ENCODE assay signal across 7 cellular contexts in genomic region chr4:5711479-5712184, GRCh38. TPM values are rescaled to one million over a fixed set of nuclear protein-coding genes. Genes with fewer than 3 reads are reported as not detected.
DNase-seq lines count a peak whose midpoint lies in the region; ATAC-seq, FAIRE-seq and TF ChIP-seq lines count a peak whose summit lies in the region.

No MANE protein-coding gene starts in this region.

- H3K4me3 ChIP-seq in PC-9 (peak overlapping the region; percentile 50; the same call in 1 of the 2 replicates), endothelial cell of umbilical vein (replicated peaks in 1 of 3; ENCODE audit: insufficient read depth in 1 of 3, low read depth in 1 of 3, low read length in 3 of 3) (peak overlapping the region; percentile 5 to 52 (median 41)), neural cell (ENCODE audit: low read length) (peak overlapping the region; percentile 51)

- peaks cover 3% of the 10 kb centered on the region; the same call in 1 of the 2 replicates for H3F3A ChIP-seq in PC-9 (ENCODE audit: insufficient read depth, low read depth)
- no peaks in the 10 kb centered on the region for H3F3A ChIP-seq in neural cell (ENCODE audit: insufficient read depth, low read length, poor library complexity, severe bottlenecking)

- peak; percentile 76 for FAIRE-seq in endothelial cell of umbilical vein (lab: Jason Lieb, UNC)

- dilution Hi-C loops in endothelial cell of umbilical vein (cut with MboI; ENCODE audit: extremely low pct_ligation_motif_present, low sequenced_read_pairs), result no loop called here

- CTCF ChIA-PET in PC-9 (lab: Charles Lee) (no interaction called here), endothelial cell of umbilical vein (lab: Charles Lee) (interaction anchor here (1.4 to 2.8 kb wide), 2 partner anchors 43 to 79 kb away, joined by 5 to 9 read pairs; no protein-coding TSS in a partner anchor)

- H3K36me3 ChIP-seq in PC-9 (ENCODE audit: low read depth), result no peaks in the 10 kb centered on the region
- H3K36me3 ChIP-seq in endothelial cell of umbilical vein (ENCODE audit: control insufficient read depth in 2 of 2, extremely low read depth in 1 of 2, insufficient read depth in 2 of 2, low read length in 2 of 2), result no peaks in the 10 kb centered on the region
- no peaks in the 10 kb centered on the region for H3K36me3 ChIP-seq in neural cell (ENCODE audit: insufficient read depth, low read length)

- DNase-seq in PC-9 (no peak), endothelial cell of umbilical vein (ENCODE audit: low read depth, low spot score) (peak; percentile 43), cerebellar nuclear complex (lab: John Stamatoyannopoulos, UW) (no peak)

- peak overlapping the region; percentile 67; the same call in 1 of the 2 replicates for H2AFZ ChIP-seq in PC-9
- peak overlapping the region; percentile 27 for H2AFZ ChIP-seq in endothelial cell of umbilical vein (ENCODE audit: low read depth, low read length)
- H2AFZ ChIP-seq in neural cell (ENCODE audit: low read depth, low read length), result no peak overlapping the region

- H3K9ac ChIP-seq in endothelial cell of umbilical vein (replicated peaks; ENCODE audit: extremely low read depth, insufficient read depth, low read length) (peak overlapping the region; percentile 54), neural cell (ENCODE audit: low read length) (no peak overlapping the region)

- no peaks in the 10 kb centered on the region for H4K20me1 ChIP-seq in PC-9 (ENCODE audit: insufficient read depth)
- H4K20me1 ChIP-seq in endothelial cell of umbilical vein (replicated peaks; ENCODE audit: control insufficient read depth, extremely low read depth, insufficient read depth, low read length), result no peaks in the 10 kb centered on the region
- no peaks in the 10 kb centered on the region for H4K20me1 ChIP-seq in neural cell (ENCODE audit: insufficient read depth)

- no peaks in the 10 kb centered on the region for H3K9me2 ChIP-seq in PC-9 (ENCODE audit: insufficient read depth)
- no peaks in the 10 kb centered on the region for H3K9me2 ChIP-seq in neural cell (ENCODE audit: insufficient read depth, low read length)

- TF ChIP-seq POLR2A in endothelial cell of umbilical vein (IDR thresholded peaks at IDR 0.05; ENCODE audit: low read depth, low read length), result no peak

- intact Hi-C loops in PC-9 (cut with micrococcal nuclease; ENCODE audit: unreplicated experiment) (loop anchor here (5.0 kb wide), 1 partner anchor 36 kb away; no protein-coding TSS in a partner anchor), endothelial cell of umbilical vein (cut with micrococcal nuclease) (loop anchor here (1.0 to 2.0 kb wide), 2 partner anchors 41 to 79 kb away; no protein-coding TSS in a partner anchor)

- no peak for TF ChIP-seq RAD21 in neural cell (conservative IDR thresholded peaks at IDR 0.05)

- TF ChIP-seq CTCF in PC-9 (conservative IDR thresholded peaks at IDR 0.05), result no peak
- TF ChIP-seq CTCF in endothelial cell of umbilical vein (IDR thresholded peaks at IDR 0.05; ENCODE audit: extremely low read depth in 1 of 2, insufficient read depth in 1 of 2, low read depth in 1 of 2, low read length in 2 of 2), result no peak
- TF ChIP-seq CTCF in neural cell (IDR thresholded peaks at IDR 0.05; ENCODE audit: poor library complexity, severe bottlenecking), result no peak

- POLR2A ChIA-PET in PC-9 (lab: Charles Lee; ENCODE audit: unreplicated experiment) (no interaction called here), endothelial cell of umbilical vein (lab: Charles Lee) (no interaction called here)

- H3K79me2 ChIP-seq in PC-9 (ENCODE audit: low read depth) (0 out of 2 replicates have a peak, but pooled peaks cover 6% of the 10 kb centered on the region), endothelial cell of umbilical vein (ENCODE audit: control insufficient read depth, insufficient read depth, low read length) (peaks cover 25% of the 10 kb centered on the region), neural cell (replicated peaks; ENCODE audit: insufficient read depth, low read length) (no peaks in the 10 kb centered on the region)

- H3K27me3 ChIP-seq in PC-9 (ENCODE audit: insufficient read depth, low read depth), result no peaks in the 10 kb centered on the region
- no peaks in the 10 kb centered on the region for H3K27me3 ChIP-seq in endothelial cell of umbilical vein (ENCODE audit: control insufficient read depth in 2 of 2, insufficient read depth in 2 of 2, low read length in 2 of 2)
- H3K27me3 ChIP-seq in neural cell (ENCODE audit: insufficient read depth, low read depth, low read length), result peaks cover 51% of the 10 kb centered on the region

- TF ChIP-seq EP300 in neural cell (conservative IDR thresholded peaks at IDR 0.05; ENCODE audit: poor library complexity, severe bottlenecking), result no peak

- no peaks in the 10 kb centered on the region for H3K9me1 ChIP-seq in endothelial cell of umbilical vein (replicated peaks; ENCODE audit: control insufficient read depth, extremely low read depth, insufficient read depth, low read length)

- TSS peak; percentile 26 for BruUV-seq in PC-9 (replicated peaks; lab: Mats Ljungman, UMichigan)
- no TSS peak for BruUV-seq in endothelial cell of umbilical vein (replicated peaks; lab: Mats Ljungman, UMichigan)

- ATAC-seq in GM18868 (IDR thresholded peaks at IDR 0.05; ENCODE audit: unreplicated experiment) (peak; percentile 4), GM19455 (IDR thresholded peaks at IDR 0.05; ENCODE audit: unreplicated experiment) (no peak), HG03354 (IDR thresholded peaks at IDR 0.05; ENCODE audit: poor library complexity, severe bottlenecking, unreplicated experiment) (no peak)

- H3K27ac ChIP-seq in PC-9 (no peak overlapping the region), endothelial cell of umbilical vein (ENCODE audit: insufficient read depth, low read depth, low read length) (peak overlapping the region; percentile 14), neural cell (ENCODE audit: low read length) (no peak overlapping the region)

- 0 out of 2 replicates have a peak, but pooled peaks cover 3% of the 10 kb centered on the region for H3K4me1 ChIP-seq in PC-9 (replicated peaks; ENCODE audit: insufficient read depth)
- peaks cover 27% of the 10 kb centered on the region for H3K4me1 ChIP-seq in endothelial cell of umbilical vein (ENCODE audit: control insufficient read depth, extremely low read depth, insufficient read depth, low read length)

- H3K4me2 ChIP-seq in PC-9 (peak overlapping the region; percentile 75), endothelial cell of umbilical vein (ENCODE audit: insufficient read depth, low read length) (peak overlapping the region; percentile 41), neural cell (ENCODE audit: low read length) (no peak overlapping the region)

- H3K9me3 ChIP-seq in PC-9 (ENCODE audit: insufficient read depth, low read depth) (no peaks in the 10 kb centered on the region), endothelial cell of umbilical vein (replicated peaks; ENCODE audit: control insufficient read depth, insufficient read depth, low read length) (no peaks in the 10 kb centered on the region), neural cell (ENCODE audit: low read length) (peaks cover 4% of the 10 kb centered on the region)

TF ChIP-seq in endothelial cell of umbilical vein, 7 proteins besides CTCF, POLR2A, EP300 and RAD21 (continues in another document):
- no peak for TF ChIP-seq FOS (IDR thresholded peaks at IDR 0.05; ENCODE audit: borderline replicate concordance, insufficient read depth, low read length)
- no peak for TF ChIP-seq POLR2AphosphoS5 (IDR thresholded peaks at IDR 0.05; ENCODE audit: insufficient read depth, low read depth, low read length)
- no peak for TF ChIP-seq MYC (IDR thresholded peaks at IDR 0.05; ENCODE audit: low read depth, low read length)
- TF ChIP-seq JUN (IDR thresholded peaks at IDR 0.05; ENCODE audit: borderline replicate concordance, insufficient read depth, insufficient read length, low read depth), result no peak
- TF ChIP-seq EZH2 (IDR thresholded peaks at IDR 0.05; ENCODE audit: borderline replicate concordance, low read depth, low read length, severe bottlenecking), result no peak

RNA-seq across cellular contexts. Expression of gene EVC, which starts 0.6 kb away (rescaled TPM):
- total RNA-seq in PC-9 (2021) (14.0 and 15.5 TPM in 2 replicates), endothelial cell of umbilical vein (21.3 and 31.6 TPM in 2 replicates)
- polyA plus RNA-seq in endothelial cell of umbilical vein (5.6 and 6.3 TPM in 2 replicates), neural cell (0.48 and 0.62 TPM in 2 replicates)
- polyA plus RNA-seq in endothelial cell of umbilical vein (2011; cell fraction: cytosol; rRNA removed), result 6.1 and 7.4 TPM in 2 replicates
- polyA plus RNA-seq in endothelial cell of umbilical vein (2011; cell fraction: nucleus; rRNA removed), result 19.2 and 22.4 TPM in 2 replicates
- 9.3 and 9.7 TPM in 2 replicates for polyA plus RNA-seq in endothelial cell of umbilical vein (2012)
- polyA minus RNA-seq in endothelial cell of umbilical vein (16.1 and 19.4 TPM in 2 replicates), neural cell (1.5 and 2.9 TPM in 2 replicates)
- 0.72 TPM for polyA minus RNA-seq in endothelial cell of umbilical vein (2011; cell fraction: cytosol; rRNA and poly(A)+ RNA removed)
- polyA minus RNA-seq in endothelial cell of umbilical vein (2011; cell fraction: nucleus; rRNA and poly(A)+ RNA removed), result 25.3 and 32.7 TPM in 2 replicates

RNA-seq across cellular contexts. Expression of gene EVC2, which starts 3.3 kb away (rescaled TPM):
- total RNA-seq in PC-9 (2021) (1.4 and 1.7 TPM in 2 replicates), endothelial cell of umbilical vein (5.7 and 8.8 TPM in 2 replicates)
- polyA plus RNA-seq in endothelial cell of umbilical vein (1.3 and 1.7 TPM in 2 replicates), neural cell (0.27 and 0.36 TPM in 2 replicates)
- 2.2 and 2.5 TPM in 2 replicates for polyA plus RNA-seq in endothelial cell of umbilical vein (2011; cell fraction: cytosol; rRNA removed)
- 6.6 and 6.8 TPM in 2 replicates for polyA plus RNA-seq in endothelial cell of umbilical vein (2011; cell fraction: nucleus; rRNA removed)
- 4.4 and 5.0 TPM in 2 replicates for polyA plus RNA-seq in endothelial cell of umbilical vein (2012)
- polyA minus RNA-seq in endothelial cell of umbilical vein (7.6 and 8.1 TPM in 2 replicates), neural cell (0.35 TPM in 1 of 2 replicates, not detected in the other)
- polyA minus RNA-seq in endothelial cell of umbilical vein (2011; cell fraction: cytosol; rRNA and poly(A)+ RNA removed), result not detected
- polyA minus RNA-seq in endothelial cell of umbilical vein (2011; cell fraction: nucleus; rRNA and poly(A)+ RNA removed), result 10.6 and 11.3 TPM in 2 replicates
